ENCODE assay signal across 9 cellular contexts in genomic region chr2:240564571-240565266, GRCh38. TPM values are rescaled to one million over a fixed set of nuclear protein-coding genes. Genes with fewer than 3 reads are reported as not detected.
DNase-seq lines count a peak whose midpoint lies in the region; ATAC-seq, FAIRE-seq and TF ChIP-seq lines count a peak whose summit lies in the region.
"Had no signal": no experiment of that assay in that cellular context is flagged by ENCODE, and none has a peak within 500 bp of the region (broad histone marks: within the 10 kb centered on the region; RNA-seq: fewer than 3 reads in every experiment).

No MANE protein-coding gene starts in this region.

- POLR2A ChIA-PET in Panc1 (lab: Charles Lee) = no interaction called here

- H3K27ac ChIP-seq in Panc1 (ENCODE audit: low read length) (peak overlapping the region; percentile 90), breast epithelium (peak overlapping the region; percentile 93 to 100), kidney (ENCODE audit: low read depth in 2 of 2, low read length in 2 of 2) (no peak overlapping the region), SJCRH30 (no peak overlapping the region)

- H3K36me3 Mint-ChIP-seq in nephron progenitor cell (ENCODE audit: low read depth) = peaks cover 5% of the 10 kb centered on the region

- H3K4me3 ChIP-seq in Panc1 (ENCODE audit: low read depth in 2 of 2, low read length in 2 of 2) (no peak overlapping the region), breast epithelium (no peak overlapping the region), kidney (ENCODE audit: low read length in 2 of 2) (no peak overlapping the region), SJCRH30 (no peak overlapping the region)

- H3K4me3 Mint-ChIP-seq in nephron progenitor cell = no peak overlapping the region

- H3K9me3 ChIP-seq in Panc1 (ENCODE audit: control insufficient read depth, insufficient read depth, low read depth, low read length) (no peaks in the 10 kb centered on the region), breast epithelium (no peaks in the 10 kb centered on the region), kidney (ENCODE audit: control insufficient read depth in 1 of 2, low read length in 2 of 2) (no peaks in the 10 kb centered on the region), SJCRH30 (replicated peaks) (no peaks in the 10 kb centered on the region)

- CTCF ChIA-PET in Panc1 (lab: Charles Lee) = interaction anchor here (2.0 kb wide), 1 partner anchor 22 kb away, joined by 4 read pairs; the partner anchor contains the start of gene CAPN10

- TF ChIP-seq CTCF in GM10266 (IDR thresholded peaks at IDR 0.05; ENCODE audit: control insufficient read depth, insufficient read depth, low read depth, missing control alignments) (peak; percentile 22), Panc1 (IDR thresholded peaks at IDR 0.05) (peak; percentile 24), breast epithelium (IDR thresholded peaks at IDR 0.05) (no peak), nephron progenitor cell (IDR thresholded peaks at IDR 0.05) (no peak), kidney (IDR thresholded peaks at IDR 0.05; ENCODE audit: borderline replicate concordance, extremely low read depth, insufficient read depth) (no peak)

- H3K27me3 ChIP-seq in Panc1 (ENCODE audit: control insufficient read depth, insufficient read depth, low read length) (no peaks in the 10 kb centered on the region), breast epithelium (no peaks in the 10 kb centered on the region), SJCRH30 (no peaks in the 10 kb centered on the region)

- peaks cover 4% of the 10 kb centered on the region for H3K36me3 ChIP-seq in Panc1 (ENCODE audit: control insufficient read depth, insufficient read depth, low read length)
- no peaks in the 10 kb centered on the region for H3K36me3 ChIP-seq in breast epithelium
- no peaks in the 10 kb centered on the region for H3K36me3 ChIP-seq in kidney (ENCODE audit: control insufficient read depth in 1 of 2, insufficient read depth in 2 of 2, low read length in 2 of 2)
- no peaks in the 10 kb centered on the region for H3K36me3 ChIP-seq in SJCRH30

- peaks cover 38% of the 10 kb centered on the region for H3K4me1 Mint-ChIP-seq in nephron progenitor cell

- TF ChIP-seq POLR2A in breast epithelium (IDR thresholded peaks at IDR 0.05) = no peak

- H3K9me3 Mint-ChIP-seq in nephron progenitor cell = no peaks in the 10 kb centered on the region

- peak overlapping the region; percentile 59 for H3K27ac Mint-ChIP-seq in nephron progenitor cell

- no TSS peak for BruUV-seq in Panc1 (replicated peaks; lab: Mats Ljungman, UMichigan)

- in situ Hi-C loops in Panc1 (cut with HindIII; ENCODE audit: low pct_unique_long_range_greater_than_20kb, low sequenced_read_pairs) = no loop called here

- no peak overlapping the region for H3K9ac ChIP-seq in kidney (ENCODE audit: low read length in 2 of 2)

- DNase-seq in GM10266 (ENCODE audit: extremely low spot score) (no peak), Panc1 (ENCODE audit: low read depth, low spot score) (no peak), breast epithelium (ENCODE audit: low spot score in 2 of 2) (peak; percentile 17 to 19), nephron progenitor cell (no peak), kidney (no peak), SJCRH30 (no peak)

- H3K27me3 Mint-ChIP-seq in nephron progenitor cell (ENCODE audit: low read depth, poor library complexity) = peaks cover 25% of the 10 kb centered on the region

- H3K4me1 ChIP-seq in Panc1 (ENCODE audit: control insufficient read depth, insufficient read depth, low read length) (peaks cover 38% of the 10 kb centered on the region), breast epithelium (peaks cover 14 to 24% of the 10 kb centered on the region in 2 donors), kidney (ENCODE audit: control insufficient read depth in 1 of 2, insufficient read depth in 1 of 2, low read depth in 1 of 2, low read length in 2 of 2) (peaks cover 27 to 39% of the 10 kb centered on the region in 2 donors), SJCRH30 (peaks cover 29% of the 10 kb centered on the region)

- no peak for FAIRE-seq in kidney (lab: Jason Lieb, UNC)
- FAIRE-seq: H54 had no signal

- ATAC-seq in Panc1 = no peak
- ATAC-seq in GM18519 (IDR thresholded peaks at IDR 0.05; ENCODE audit: low FRiP score, unreplicated experiment) = no peak
- ATAC-seq in HG02884 (IDR thresholded peaks at IDR 0.05; ENCODE audit: unreplicated experiment) = no peak

- intact Hi-C loops in Panc1 (cut with micrococcal nuclease; ENCODE audit: unreplicated experiment) (no loop called here), breast epithelium (cut with DNase I; ENCODE audit: low total_unique reads) (no loop called here), kidney (cut with DNase I) (no loop called here)

RNA-seq across cellular contexts. Expression of gene RNPEPL1, which starts 3.6 kb away (rescaled TPM):
- total RNA-seq in Panc1 (2021; ENCODE audit: unreplicated experiment) (88.2 TPM), breast epithelium (10 to 100 TPM; 22.4 to 57.9 (median 42.3) TPM), kidney (77.4 TPM)
- polyA plus RNA-seq in Panc1 (2012; ENCODE audit: insufficient read length) = 101 TPM
- polyA plus RNA-seq in kidney (ENCODE audit: insufficient read depth, low read depth, low replicate concordance) = 65.4 TPM
- total RNA-seq in SJCRH30 (2014; rRNA removed; shearing (Covaris generic)) = 6.0 and 8.4 TPM in 2 replicates

RNA-seq across cellular contexts. Expression of gene DUSP28, which starts 4.6 kb away (rescaled TPM):
- total RNA-seq in Panc1 (2021; ENCODE audit: unreplicated experiment) (10.7 TPM), breast epithelium (1 to 10 TPM; 5.9 to 8.8 (median 6.9) TPM), kidney (7.0 TPM)
- polyA plus RNA-seq in Panc1 (2012; ENCODE audit: insufficient read length) = 5.3 TPM
- polyA plus RNA-seq in kidney (ENCODE audit: insufficient read depth, low read depth, low replicate concordance) = 5.9 TPM
- 9.3 and 11.3 TPM in 2 replicates for total RNA-seq in SJCRH30 (2014; rRNA removed; shearing (Covaris generic))

RNA-seq across cellular contexts. Expression of gene ANKMY1, which starts 6.9 kb away (rescaled TPM):
- total RNA-seq in Panc1 (2021; ENCODE audit: unreplicated experiment) = 19.5 TPM
- 19.4 TPM for polyA plus RNA-seq in Panc1 (2012; ENCODE audit: insufficient read length)
- total RNA-seq in breast epithelium = 10 to 100 TPM; 13.0 to 32.8 (median 19.0) TPM
- 22.1 TPM for total RNA-seq in kidney
- 3.0 TPM for polyA plus RNA-seq in kidney (ENCODE audit: insufficient read depth, low read depth, low replicate concordance)
- 6.3 and 6.7 TPM in 2 replicates for total RNA-seq in SJCRH30 (2014; rRNA removed; shearing (Covaris generic))

RNA-seq across cellular contexts. Expression of gene CAPN10, which starts 21.8 kb away (rescaled TPM):
- total RNA-seq in Panc1 (2021; ENCODE audit: unreplicated experiment) = 38.6 TPM
- 31.9 TPM for polyA plus RNA-seq in Panc1 (2012; ENCODE audit: insufficient read length)
- total RNA-seq in breast epithelium = 10 to 100 TPM; 17.0 to 26.2 (median 25.5) TPM
- total RNA-seq in kidney = 50.9 TPM
- 26.3 TPM for polyA plus RNA-seq in kidney (ENCODE audit: insufficient read depth, low read depth, low replicate concordance)
- 23.1 and 27.4 TPM in 2 replicates for total RNA-seq in SJCRH30 (2014; rRNA removed; shearing (Covaris generic))

Comparison
In these comparisons a context has a peak if more than half of its experiments do, and no peak if none do; other contexts are left out.
1. DNase-seq: peak in breast epithelium (2 of 2); none in GM10266 (single experiment), Panc1 (single experiment), nephron progenitor cell (single experiment), kidney (single experiment) and SJCRH30 (0 of 2).
2. CTCF ChIP-seq: peak in GM10266 (single experiment) and Panc1 (single experiment); none in breast epithelium (0 of 3), nephron progenitor cell (single experiment) and kidney (single experiment).
3. H3K27ac ChIP-seq: peak in Panc1 (single experiment) and breast epithelium (2 of 2); none in kidney (0 of 2) and SJCRH30 (single experiment).